ENCODE assay signal across 1 cellular context in genomic region chr1:117605811-117606607, GRCh38.
A peak's percentile ranks its signal among the peaks of the same experiment; 100 is the strongest.
TF ChIP-seq lines count a peak whose summit lies in the region.

TSS of gene TENT5C (plus strand) at chr1:117606048. CDS start at chr1:117622869, 16,821 bp downstream.

TF ChIP-seq in K562, 482 proteins besides CTCF, POLR2A, EP300 and RAD21 (continued from another document and continues in another):
- no peak for TF ChIP-seq MBD1 (CRISPR knock-in tag; IDR thresholded peaks at IDR 0.05)
- TF ChIP-seq YY1 (IDR thresholded peaks at IDR 0.05; ENCODE audit: borderline replicate concordance in 1 of 3, control insufficient read depth in 1 of 3, extremely low read depth in 1 of 3, insufficient read depth in 3 of 3, insufficient read length in 1 of 3, insufficient replicate concordance in 2 of 3, low read depth in 1 of 3, low read length in 2 of 3): peak in 1 of 3 experiments; percentile 16
- TF ChIP-seq MTA2 (IDR thresholded peaks at IDR 0.05; ENCODE audit: low read depth): no peak
- no peak for TF ChIP-seq ZNF740 (CRISPR knock-in tag; IDR thresholded peaks at IDR 0.05)
- no peak for TF ChIP-seq ZNF740 (tag; IDR thresholded peaks at IDR 0.05)
- TF ChIP-seq AFF4 (CRISPR knock-in tag; IDR thresholded peaks at IDR 0.05): peak; percentile 70; the same call in 1 of the 2 replicates
- no peak for TF ChIP-seq U2AF1 (optimal IDR thresholded peaks at IDR 0.05; ENCODE audit: low read depth, low read length)
- TF ChIP-seq THRB (CRISPR knock-in tag; conservative IDR thresholded peaks at IDR 0.05): no peak
- no peak for TF ChIP-seq BRD4 (IDR thresholded peaks at IDR 0.05)
- TF ChIP-seq CSDE1 (IDR thresholded peaks at IDR 0.05): no peak
- no peak for TF ChIP-seq HMBOX1 (IDR thresholded peaks at IDR 0.05)
- no peak for TF ChIP-seq POU5F1 (IDR thresholded peaks at IDR 0.05; ENCODE audit: borderline replicate concordance, low read depth, low read length, partially characterized antibody)
- TF ChIP-seq ZNF324 (CRISPR knock-in tag; IDR thresholded peaks at IDR 0.05): no peak
- no peak for TF ChIP-seq MXD1 (CRISPR knock-in tag; IDR thresholded peaks at IDR 0.05; ENCODE audit: borderline replicate concordance, poor library complexity, severe bottlenecking)
- TF ChIP-seq ZNF695 (CRISPR knock-in tag; IDR thresholded peaks at IDR 0.05): no peak
- no peak for TF ChIP-seq NR2C2 (CRISPR knock-in tag; IDR thresholded peaks at IDR 0.05)
- TF ChIP-seq NR2C2 (tag; IDR thresholded peaks at IDR 0.05): no peak
- no peak for TF ChIP-seq TSC22D4 (tag; IDR thresholded peaks at IDR 0.05)
- no peak for TF ChIP-seq PTTG1 (tag; IDR thresholded peaks at IDR 0.05; ENCODE audit: low read depth)
- TF ChIP-seq EHMT2 (IDR thresholded peaks at IDR 0.05): no peak
- peak; percentile 9; the same call in 1 of the 2 replicates for TF ChIP-seq CBFA2T3 (IDR thresholded peaks at IDR 0.05)
- TF ChIP-seq DEAF1 (CRISPR knock-in tag; IDR thresholded peaks at IDR 0.05): no peak
- TF ChIP-seq NFIX (CRISPR knock-in tag; IDR thresholded peaks at IDR 0.05; ENCODE audit: low read depth): no peak
- no peak for TF ChIP-seq HLTF (IDR thresholded peaks at IDR 0.05)
- TF ChIP-seq ZKSCAN3 (CRISPR knock-in tag; IDR thresholded peaks at IDR 0.05): no peak
- TF ChIP-seq KAT7 (CRISPR knock-in tag; IDR thresholded peaks at IDR 0.05; ENCODE audit: borderline replicate concordance): peak; percentile 92; the same call in 1 of the 2 replicates
- no peak for TF ChIP-seq GTF3C2 (IDR thresholded peaks at IDR 0.05; ENCODE audit: borderline replicate concordance, extremely low read depth, insufficient read length)
- no peak for TF ChIP-seq ZNF274 (IDR thresholded peaks at IDR 0.05; ENCODE audit: borderline replicate concordance, low read depth, low read length)
- no peak for TF ChIP-seq SMAD3 (CRISPR knock-in tag; conservative IDR thresholded peaks at IDR 0.05)
- no peak for TF ChIP-seq ZNF551 (CRISPR knock-in tag; IDR thresholded peaks at IDR 0.05)
- TF ChIP-seq CGGBP1 (CRISPR knock-in tag; IDR thresholded peaks at IDR 0.05): peak; percentile 89
- TF ChIP-seq PHF21A (IDR thresholded peaks at IDR 0.05; ENCODE audit: borderline replicate concordance, low read depth): no peak
- no peak for TF ChIP-seq ATF4 (CRISPR knock-in tag; IDR thresholded peaks at IDR 0.05)
- peak; percentile 38 for TF ChIP-seq RBBP5 (IDR thresholded peaks at IDR 0.05; ENCODE audit: borderline replicate concordance, insufficient read depth, low read length, poor library complexity, severe bottlenecking)
- TF ChIP-seq ZNF436 (CRISPR knock-in tag; IDR thresholded peaks at IDR 0.05): no peak
- no peak for TF ChIP-seq SMARCA5 (IDR thresholded peaks at IDR 0.05)
- TF ChIP-seq NFE2L1 (tag; IDR thresholded peaks at IDR 0.05; ENCODE audit: borderline replicate concordance, low read depth): no peak
- TF ChIP-seq RBM22 (IDR thresholded peaks at IDR 0.05; ENCODE audit: low read depth, low read length, poor library complexity, severe bottlenecking): peak; percentile 86
- TF ChIP-seq GATAD2A (IDR thresholded peaks at IDR 0.05): peak; percentile 44; the same call in 1 of the 2 replicates
- TF ChIP-seq SMARCB1 (IDR thresholded peaks at IDR 0.05; ENCODE audit: insufficient read length, low read depth): peak; percentile 51
- TF ChIP-seq HIVEP1 (CRISPR knock-in tag; IDR thresholded peaks at IDR 0.05): no peak
- TF ChIP-seq ZNF354B (CRISPR knock-in tag; IDR thresholded peaks at IDR 0.05): no peak
- no peak for TF ChIP-seq USF2 (CRISPR knock-in tag; IDR thresholded peaks at IDR 0.05)
- no peak for TF ChIP-seq CAMTA2 (CRISPR knock-in tag; conservative IDR thresholded peaks at IDR 0.05)
- peak; percentile 74 for TF ChIP-seq HINFP (tag; conservative IDR thresholded peaks at IDR 0.05; ENCODE audit: low read depth)
